20 cellular contexts compared by ENCODE assay signal in the genomic region with DNA sequence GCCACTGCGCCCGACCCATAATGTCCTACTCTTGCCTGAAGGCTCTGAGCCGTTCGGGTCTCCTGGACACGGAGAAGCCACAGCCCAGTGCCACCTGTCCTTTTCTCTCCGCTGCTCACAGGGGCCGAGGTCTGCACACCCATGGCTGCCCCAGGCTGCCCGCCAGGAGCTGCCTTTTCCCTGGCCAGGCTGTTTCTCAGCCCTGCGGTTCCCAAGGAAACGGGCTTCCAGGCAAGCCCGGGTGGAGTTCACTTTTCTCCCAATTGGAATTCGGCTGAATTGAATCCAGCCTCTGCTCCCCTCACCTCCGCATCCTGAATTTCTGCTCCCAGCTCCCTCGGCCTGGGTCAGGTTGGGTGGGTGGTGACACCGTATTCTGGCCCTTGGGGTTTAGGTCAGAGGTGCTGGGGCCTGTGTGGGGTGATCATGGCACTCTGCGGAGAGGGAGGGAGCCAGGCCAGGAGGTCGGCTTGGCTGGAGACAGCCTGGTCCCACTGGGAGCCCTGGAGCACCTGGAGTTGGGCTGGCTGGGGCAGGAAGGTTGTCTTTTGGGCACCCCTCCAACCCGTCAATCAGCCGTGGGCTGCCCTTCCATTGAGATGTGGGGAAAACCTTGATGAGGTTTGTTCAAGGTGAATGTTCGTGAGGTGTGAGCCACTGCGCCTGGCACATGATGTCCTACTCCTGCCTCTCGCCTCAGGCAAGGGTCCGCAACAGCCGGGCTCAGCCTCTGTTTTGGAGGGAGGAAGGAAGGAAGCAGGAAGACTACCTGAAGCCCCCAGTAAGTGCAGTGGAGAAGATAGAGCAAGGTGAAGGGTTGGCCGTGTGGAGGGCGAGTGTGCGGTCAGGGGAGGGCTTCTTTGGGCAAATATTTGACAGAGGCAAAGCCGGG. TPM values are rescaled to one million over a fixed set of nuclear protein-coding genes. Genes with fewer than 3 reads are reported as not detected.
DNase-seq lines count a peak whose midpoint lies in the region; ATAC-seq, FAIRE-seq and TF ChIP-seq lines count a peak whose summit lies in the region.
"Had no signal": no experiment of that assay in that cellular context is flagged by ENCODE, and none has a peak within 500 bp of the region (broad histone marks: within the 10 kb centered on the region; RNA-seq: fewer than 3 reads in every experiment).

No MANE protein-coding gene starts in this region.

- peak overlapping the region; percentile 7 for H3K4me2 ChIP-seq in H9 (ENCODE audit: insufficient read depth, insufficient read length, low read length)
- peak overlapping the region; percentile 21; the same call in 1 of the 2 replicates for H3K4me2 ChIP-seq in K562 (ENCODE audit: insufficient read depth, low read length)

- TF ChIP-seq CTCF in Caco-2 (IDR thresholded peaks at IDR 0.05; ENCODE audit: insufficient read depth in 1 of 2, low read depth in 1 of 2, low read length in 1 of 2, severe bottlenecking in 1 of 2, unreplicated experiment in 1 of 2), result no peak
- no peak for TF ChIP-seq CTCF in H9 (conservative IDR thresholded peaks at IDR 0.05)
- no peak for TF ChIP-seq CTCF in K562 (IDR thresholded peaks at IDR 0.05 in 2 of 3, conservative IDR thresholded peaks at IDR 0.05 in 1 of 3; ENCODE audit: insufficient read depth in 2 of 3, low read depth in 1 of 3, low read length in 3 of 3)

- peaks cover 12% of the 10 kb centered on the region for H3K4me1 ChIP-seq in Caco-2
- no peaks in the 10 kb centered on the region for H3K4me1 ChIP-seq in H9 (ENCODE audit: insufficient read depth, low read length)
- H3K4me1 ChIP-seq in K562 (replicated peaks in 1 of 2; ENCODE audit: control insufficient read depth in 2 of 2, insufficient read depth in 2 of 2, low read length in 2 of 2), result peaks cover 20 to 96% of the 10 kb centered on the region in 2 experiments

- H4K91ac ChIP-seq in H9 (ENCODE audit: insufficient read length, low read depth, low read length), result no peak overlapping the region

- no peak overlapping the region for H2BK12ac ChIP-seq in H9 (ENCODE audit: insufficient read length, low read depth, low read length)

- no peak overlapping the region for H4K5ac ChIP-seq in H9 (ENCODE audit: insufficient read length, low read depth, low read length)

- in situ Hi-C loops in K562 (cut with MboI), result loop anchor here (5.0 kb wide), 1 partner anchor 128 kb away; no protein-coding TSS in a partner anchor

- POLR2A ChIA-PET in Caco-2 (lab: Charles Lee) (no interaction called here), K562 (lab: Yijun Ruan, JAX) (interaction anchor here (0.6 to 1.0 kb wide), 3 partner anchors 10 to 201 kb away, joined by 3 read pairs; no protein-coding TSS in a partner anchor)

- no peak overlapping the region for H3T11ph ChIP-seq in H9 (ENCODE audit: low read length)

- ATAC-seq in K562, result no peak
- ATAC-seq in HG02678 (IDR thresholded peaks at IDR 0.05; ENCODE audit: unreplicated experiment), result no peak
- ATAC-seq: activated T-cell treated with anti-CD3 and anti-CD28 coated beads, Interleukin-2, amount 50 U/mL, for 4 hours had no signal

- H2BK20ac ChIP-seq in H9 (ENCODE audit: low read depth, low read length, poor library complexity, severe bottlenecking), result no peak overlapping the region

- FAIRE-seq in K562 (lab: Jason Lieb, UNC), result peak; percentile 11
- FAIRE-seq: islet of Langerhans had no signal

- H2AFZ ChIP-seq in H9 (ENCODE audit: low read length) (no peak overlapping the region), K562 (ENCODE audit: low read depth, low read length) (no peak overlapping the region)

- H2BK120ac ChIP-seq in H9 (ENCODE audit: low read depth, low read length, poor library complexity, severe bottlenecking), result no peak overlapping the region

- no peak overlapping the region for H3K56ac ChIP-seq in H9 (ENCODE audit: insufficient read length, low read depth, low read length)

- H3K36me3 Mint-ChIP-seq in Caco-2 (ENCODE audit: insufficient read depth, unreplicated experiment) (peaks cover 18% of the 10 kb centered on the region), H9 (ENCODE audit: insufficient read depth in 1 of 3, low read depth in 3 of 3) (peaks cover 2 to 6% (median 6%) of the 10 kb centered on the region in 3 experiments; a peak in 5 of 7 replicates)

- DNase-seq in Caco-2 (no peak), H9 (peak; percentile 55), K562 (ENCODE audit: extremely low read depth in 1 of 4, low spot score in 3 of 4) (no peak), myocyte (ENCODE audit: low read depth) (peak; percentile 21), germinal center (ENCODE audit: low spot score) (no peak)
- no peak for DNase-seq in activated effector memory CD4-positive, alpha-beta T cell treated with anti-CD3 and anti-CD28 coated beads, Interleukin-2, amount 50 U/mL, for 16 hours
- DNase-seq: activated CD4-positive, alpha-beta T cell treated with anti-CD3 and anti-CD28 coated beads, Interleukin-2, amount 50 U/mL, for 1 hour; activated T-cell treated with anti-CD3 and anti-CD28 coated beads, Interleukin-2, amount 50 U/mL, for 4 hours; CD4-positive, CD25-positive, alpha-beta regulatory T cell; central memory CD4-positive, alpha-beta T cell; GDM1; MG63; NCI-H2029 treated with DMSO at 0.1 percent for 48 hours; NK-92 treated with Interleukin-12 subunit alpha and Interleukin-12 subunit beta, amount 100 ng/mL, for 24 hours; SHP77 treated with DMSO at 0.1 percent for 48 hours; spleen; T1000; uterus had no signal

- H3K9ac ChIP-seq in H9 (ENCODE audit: extremely low read depth, insufficient read length, low read length), result no peak overlapping the region
- H3K9ac ChIP-seq in K562 (ENCODE audit: insufficient read depth in 1 of 2, low read depth in 2 of 2, low read length in 2 of 2), result peak overlapping the region in 1 of 2 experiments; percentile 28; a peak in 2 of 4 replicates

- CTCF ChIA-PET in Caco-2 (lab: Charles Lee), result no interaction called here
- CTCF ChIA-PET in K562 (lab: Yijun Ruan, JAX; ENCODE audit: low intra/inter-chr PET ratio), result no interaction called here

- H3K79me1 ChIP-seq in H9 (ENCODE audit: insufficient read depth, low read depth, low read length, poor library complexity, severe bottlenecking), result no peaks in the 10 kb centered on the region

- H3K27me3 Mint-ChIP-seq in Caco-2 (ENCODE audit: insufficient read depth, unreplicated experiment) (no peaks in the 10 kb centered on the region), H9 (ENCODE audit: low read depth) (peaks cover 1% of the 10 kb centered on the region)

- H3K4ac ChIP-seq in H9 (ENCODE audit: low read depth, low read length), result no peak overlapping the region

- H4K8ac ChIP-seq in H9 (replicated peaks; ENCODE audit: insufficient read length, low read depth, low read length), result no peak overlapping the region

- no TSS peak for BruUV-seq in Caco-2 (replicated peaks; lab: Mats Ljungman, UMichigan)
- no TSS peak for BruUV-seq in K562 (replicated peaks; lab: Mats Ljungman, UMichigan)

- H3K27ac ChIP-seq in H9 (ENCODE audit: insufficient read length, low read depth, low read length) (no peak overlapping the region), K562 (ENCODE audit: extremely low read depth, low read depth, low read length) (no peak overlapping the region)
- H3K27ac ChIP-seq: uterus had no signal

- H2BK15ac ChIP-seq in H9 (ENCODE audit: low read depth, low read length), result no peak overlapping the region

- H3K9me3 ChIP-seq in Caco-2 (no peaks in the 10 kb centered on the region), H9 (ENCODE audit: control insufficient read depth, low read depth, low read length) (no peaks in the 10 kb centered on the region), K562 (replicated peaks; ENCODE audit: control insufficient read depth, insufficient read depth, low read depth, low read length) (no peaks in the 10 kb centered on the region)
- H3K9me3 ChIP-seq: MG63 had no signal

- TF ChIP-seq POLR2A in K562 (conservative IDR thresholded peaks at IDR 0.05), result no peak

- H3K79me2 ChIP-seq in H9 (ENCODE audit: insufficient read depth, low read length) (no peaks in the 10 kb centered on the region), K562 (ENCODE audit: control insufficient read depth, insufficient read depth, low read length) (no peaks in the 10 kb centered on the region)

- H3K27ac Mint-ChIP-seq in Caco-2 (ENCODE audit: unreplicated experiment) (peak overlapping the region; percentile 12), H9 (peak overlapping the region; percentile 38 to 83 (median 72); a peak in 4 of 7 replicates)
- H3K27ac Mint-ChIP-seq: CD4-positive, CD25-positive, alpha-beta regulatory T cell had no signal

- H3K4me3 ChIP-seq in Caco-2 (ENCODE audit: low read depth, low read length) (no peak overlapping the region), K562 (no peak overlapping the region)
- H3K4me3 ChIP-seq: MG63, spleen, uterus had no signal

- H3K27me3 ChIP-seq in Caco-2 (replicated peaks; ENCODE audit: control insufficient read depth, insufficient read depth, low read length) (no peaks in the 10 kb centered on the region), H9 (ENCODE audit: insufficient read depth, low read length) (no peaks in the 10 kb centered on the region), K562 (ENCODE audit: control insufficient read depth in 2 of 2, insufficient read depth in 2 of 2, low read length in 2 of 2) (no peaks in the 10 kb centered on the region; a peak in 1 of 5 replicates)
- H3K27me3 ChIP-seq: MG63, spleen, uterus had no signal

- H2AK5ac ChIP-seq in H9 (ENCODE audit: insufficient read length, low read length), result no peak overlapping the region

- no peaks in the 10 kb centered on the region for H3K36me3 ChIP-seq in Caco-2 (ENCODE audit: control insufficient read depth, insufficient read depth, low read length)
- 0 out of 3 replicates have a peak, but pooled peaks cover 3% of the 10 kb centered on the region for H3K36me3 ChIP-seq in K562 (ENCODE audit: control insufficient read depth, insufficient read depth, low read length)
- H3K36me3 ChIP-seq: MG63, spleen, uterus had no signal

- no peak overlapping the region for H3K18ac ChIP-seq in H9 (ENCODE audit: insufficient read length, low read depth, low read length)

- H3K4me3 Mint-ChIP-seq in Caco-2 (ENCODE audit: unreplicated experiment) (peak overlapping the region; percentile 56), H9 (peak overlapping the region; percentile 29 to 34; a peak in 4 of 5 replicates)
- H3K4me3 Mint-ChIP-seq: activated T-cell treated with anti-CD3 and anti-CD28 coated beads, Interleukin-2, amount 50 U/mL, for 4 hours; CD4-positive, CD25-positive, alpha-beta regulatory T cell had no signal

- H3K23me2 ChIP-seq in H9 (ENCODE audit: insufficient read length, low read depth, low read length, poor library complexity, severe bottlenecking), result no peaks in the 10 kb centered on the region

- H3K14ac ChIP-seq in H9 (ENCODE audit: insufficient read depth, low read length), result 0 out of 2 replicates have a peak overlapping the region, but pooled peaks have one; percentile 11

- TF ChIP-seq RAD21 in K562 (CRISPR knock-in tag; conservative IDR thresholded peaks at IDR 0.05 in 1 of 2, IDR thresholded peaks at IDR 0.05 in 1 of 2), result no peak

- H3K9me3 Mint-ChIP-seq in Caco-2 (ENCODE audit: unreplicated experiment) (no peaks in the 10 kb centered on the region), H9 (peaks cover 0 to 5% of the 10 kb centered on the region in 2 experiments; a peak in 3 of 5 replicates)

- H4K20me1 ChIP-seq in H9 (ENCODE audit: control insufficient read depth, insufficient read depth, insufficient read length), result no peaks in the 10 kb centered on the region
- H4K20me1 ChIP-seq in K562 (replicated peaks; ENCODE audit: control insufficient read depth, insufficient read depth, low read length), result 0 out of 2 replicates have a peak, but pooled peaks cover 4% of the 10 kb centered on the region

- H3K4me1 Mint-ChIP-seq in Caco-2 (ENCODE audit: low read depth, unreplicated experiment) (peaks cover 24% of the 10 kb centered on the region), H9 (peaks cover 15 to 30% of the 10 kb centered on the region in 2 experiments)

- no peaks in the 10 kb centered on the region for H3K9me1 ChIP-seq in K562 (ENCODE audit: control insufficient read depth, insufficient read depth, low read length)

- TF ChIP-seq EP300 in K562 (IDR thresholded peaks at IDR 0.05; ENCODE audit: low read length), result no peak

- WGBS in H9 (ENCODE audit: extremely low coverage, insufficient read length, low lambda C conversion rate), result no CpG with 5 or more reads among the region's 28 CpGs
- 68% methylated on average over 28 of the region's 28 CpGs for WGBS in K562 (ENCODE audit: insufficient coverage, low coverage, missing lambda C conversion rate)

- intact Hi-C loops in Caco-2 (cut with micrococcal nuclease; ENCODE audit: unreplicated experiment), result no loop called here
- intact Hi-C loops in K562 (cut with micrococcal nuclease), result loop anchor here (5.0 kb wide), 1 partner anchor 83 kb away; no protein-coding TSS in a partner anchor

- no peak overlapping the region for H3K23ac ChIP-seq in H9 (ENCODE audit: insufficient read length, low read depth, low read length)

- no peak overlapping the region for H2BK5ac ChIP-seq in H9 (ENCODE audit: insufficient read length, low read length)

RNA-seq across cellular contexts. Expression of gene RRP1, which starts 25.1 kb away (rescaled TPM):
- total RNA-seq in Caco-2 (2022) (51.6 and 52.8 TPM in 2 replicates), H9 (2021) (73.3 and 76.7 TPM in 2 replicates), K562 (2014; rRNA removed) (68.6 and 84.3 TPM in 2 replicates), K562 (2014; rRNA removed; fragmentation: Illumina TruSeq; extraction: Trizol) (40.5 and 48.5 TPM in 2 replicates), K562 (2015; rRNA removed; fragmentation: Illumina TruSeq; extraction: Trizol) (51.6 and 52.9 TPM in 2 replicates), K562 (2021) (89.1 and 105 TPM in 2 replicates), myocyte (21.6 and 22.5 TPM in 2 replicates)
- 200 and 398 TPM in 2 replicates for total RNA-seq in K562 (2011; cell fraction: chromatin; rRNA removed; ENCODE audit: low replicate concordance)
- total RNA-seq in K562 (2011; cell fraction: nucleolus; rRNA removed), result 176 and 196 TPM in 2 replicates
- total RNA-seq in K562 (2011; cell fraction: nucleoplasm; rRNA removed), result 186 and 220 TPM in 2 replicates
- polyA plus RNA-seq in K562 (2011; rRNA removed) (38.0 and 47.3 TPM in 2 replicates), K562 (2014; fragmentation: Illumina TruSeq; extraction: Trizol) (79.7 and 97.5 TPM in 2 replicates), K562 (2014; fragmentation: Nextera tagmentation; extraction: Ambion mirVana) (1 to 10 TPM in 1 of 2 experiments, under 1 TPM in 1; 0.89 to 1.8 TPM), K562 (2014; rRNA removed) (60.2 and 64.7 TPM in 2 replicates)
- 22.9 and 23.5 TPM in 2 replicates for polyA plus RNA-seq in K562 (2011; cell fraction: cytosol; rRNA removed)
- 233 and 286 TPM in 2 replicates for polyA plus RNA-seq in K562 (2011; cell fraction: nucleus; rRNA removed)
- 35.6 and 62.2 TPM in 2 replicates for polyA plus RNA-seq in K562 (2012)
- 23.9 and 28.6 TPM in 2 replicates for polyA minus RNA-seq in K562 (2011; rRNA and poly(A)+ RNA removed)
- polyA minus RNA-seq in K562 (2011; cell fraction: cytosol; rRNA and poly(A)+ RNA removed), result 20.8 and 22.0 TPM in 2 replicates
- 66.5 and 104 TPM in 2 replicates for polyA minus RNA-seq in K562 (2011; cell fraction: nucleus; rRNA and poly(A)+ RNA removed)
- 24.9 TPM for polyA plus RNA-seq in myocyte (2012)

RNA-seq across cellular contexts. Expression of gene CSTB, which starts 38.4 kb away (rescaled TPM):
- total RNA-seq in Caco-2 (2022), result 49.9 and 50.0 TPM in 2 replicates
- total RNA-seq in H9 (2021), result 40.7 and 44.5 TPM in 2 replicates
- total RNA-seq in K562 (2011; cell fraction: chromatin; rRNA removed; ENCODE audit: low replicate concordance), result 10.6 and 21.9 TPM in 2 replicates
- 19.5 and 22.0 TPM in 2 replicates for total RNA-seq in K562 (2011; cell fraction: nucleolus; rRNA removed)
- total RNA-seq in K562 (2011; cell fraction: nucleoplasm; rRNA removed), result 18.3 and 24.3 TPM in 2 replicates
- 23.1 and 29.0 TPM in 2 replicates for total RNA-seq in K562 (2014; rRNA removed)
- 20.8 and 21.1 TPM in 2 replicates for total RNA-seq in K562 (2014; rRNA removed; fragmentation: Illumina TruSeq; extraction: Trizol)
- total RNA-seq in K562 (2015; rRNA removed; fragmentation: Illumina TruSeq; extraction: Trizol), result 31.7 and 34.9 TPM in 2 replicates
- 43.5 and 48.1 TPM in 2 replicates for total RNA-seq in K562 (2021)
- 46.6 and 58.0 TPM in 2 replicates for polyA plus RNA-seq in K562 (2011; rRNA removed)
- polyA plus RNA-seq in K562 (2011; cell fraction: cytosol; rRNA removed), result 74.4 and 80.8 TPM in 2 replicates
- 36.5 and 43.3 TPM in 2 replicates for polyA plus RNA-seq in K562 (2011; cell fraction: nucleus; rRNA removed)
- polyA plus RNA-seq in K562 (2012), result 76.9 and 118 TPM in 2 replicates
- polyA plus RNA-seq in K562 (2014; fragmentation: Illumina TruSeq; extraction: Trizol), result 64.2 and 79.8 TPM in 2 replicates
- polyA plus RNA-seq in K562 (2014; fragmentation: Nextera tagmentation; extraction: Ambion mirVana), result 10 to 100 TPM; 12.4 to 17.1 TPM
- polyA plus RNA-seq in K562 (2014; rRNA removed), result 65.0 and 67.8 TPM in 2 replicates
- 33.5 and 37.4 TPM in 2 replicates for polyA minus RNA-seq in K562 (2011; rRNA and poly(A)+ RNA removed)
- polyA minus RNA-seq in K562 (2011; cell fraction: cytosol; rRNA and poly(A)+ RNA removed), result 14.2 and 21.7 TPM in 2 replicates
- polyA minus RNA-seq in K562 (2011; cell fraction: nucleus; rRNA and poly(A)+ RNA removed), result 9.0 and 14.1 TPM in 2 replicates
- total RNA-seq in myocyte, result 6.9 and 12.5 TPM in 2 replicates
- polyA plus RNA-seq in myocyte (2012), result 112 TPM

RNA-seq across cellular contexts. Expression of gene AGPAT3, which starts 50.6 kb away (rescaled TPM):
- 61.8 and 65.5 TPM in 2 replicates for total RNA-seq in Caco-2 (2022)
- 13.0 TPM in 2 replicates for total RNA-seq in H9 (2021)
- total RNA-seq in K562 (2011; cell fraction: chromatin; rRNA removed; ENCODE audit: low replicate concordance), result 91.3 and 152 TPM in 2 replicates
- 92.9 and 103 TPM in 2 replicates for total RNA-seq in K562 (2011; cell fraction: nucleolus; rRNA removed)
- 104 and 106 TPM in 2 replicates for total RNA-seq in K562 (2011; cell fraction: nucleoplasm; rRNA removed)
- total RNA-seq in K562 (2014; rRNA removed), result 41.3 and 50.4 TPM in 2 replicates
- total RNA-seq in K562 (2014; rRNA removed; fragmentation: Illumina TruSeq; extraction: Trizol), result 27.3 and 28.6 TPM in 2 replicates
- 33.7 and 35.7 TPM in 2 replicates for total RNA-seq in K562 (2015; rRNA removed; fragmentation: Illumina TruSeq; extraction: Trizol)
- 88.4 and 90.1 TPM in 2 replicates for total RNA-seq in K562 (2021)
- polyA plus RNA-seq in K562 (2011; rRNA removed), result 48.3 and 63.4 TPM in 2 replicates
- polyA plus RNA-seq in K562 (2011; cell fraction: cytosol; rRNA removed), result 66.5 and 76.4 TPM in 2 replicates
- polyA plus RNA-seq in K562 (2011; cell fraction: nucleus; rRNA removed), result 70.1 and 87.0 TPM in 2 replicates
- polyA plus RNA-seq in K562 (2012), result 42.6 and 65.7 TPM in 2 replicates
- polyA plus RNA-seq in K562 (2014; fragmentation: Illumina TruSeq; extraction: Trizol), result 33.2 and 48.4 TPM in 2 replicates
- 1 to 10 TPM; 1.5 TPM for polyA plus RNA-seq in K562 (2014; fragmentation: Nextera tagmentation; extraction: Ambion mirVana)
- polyA plus RNA-seq in K562 (2014; rRNA removed), result 46.6 and 50.1 TPM in 2 replicates
- 40.0 and 57.0 TPM in 2 replicates for polyA minus RNA-seq in K562 (2011; rRNA and poly(A)+ RNA removed)
- 48.7 and 66.4 TPM in 2 replicates for polyA minus RNA-seq in K562 (2011; cell fraction: cytosol; rRNA and poly(A)+ RNA removed)
- 26.1 and 32.4 TPM in 2 replicates for polyA minus RNA-seq in K562 (2011; cell fraction: nucleus; rRNA and poly(A)+ RNA removed)
- total RNA-seq in myocyte, result 25.8 and 31.0 TPM in 2 replicates
- polyA plus RNA-seq in myocyte (2012), result 30.7 TPM

Comparison
In these comparisons a context has a peak if more than half of its experiments do, and no peak if none do; other contexts are left out.
1. DNase-seq: peak in H9 (single experiment) and myocyte (single experiment); none in Caco-2 (0 of 2), K562 (0 of 4), activated effector memory CD4-positive, alpha-beta T cell treated with anti-CD3 and anti-CD28 coated beads, Interleukin-2, amount 50 U/mL, for 16 hours (single experiment) and germinal center (single experiment).